In the genomic region with DNA sequence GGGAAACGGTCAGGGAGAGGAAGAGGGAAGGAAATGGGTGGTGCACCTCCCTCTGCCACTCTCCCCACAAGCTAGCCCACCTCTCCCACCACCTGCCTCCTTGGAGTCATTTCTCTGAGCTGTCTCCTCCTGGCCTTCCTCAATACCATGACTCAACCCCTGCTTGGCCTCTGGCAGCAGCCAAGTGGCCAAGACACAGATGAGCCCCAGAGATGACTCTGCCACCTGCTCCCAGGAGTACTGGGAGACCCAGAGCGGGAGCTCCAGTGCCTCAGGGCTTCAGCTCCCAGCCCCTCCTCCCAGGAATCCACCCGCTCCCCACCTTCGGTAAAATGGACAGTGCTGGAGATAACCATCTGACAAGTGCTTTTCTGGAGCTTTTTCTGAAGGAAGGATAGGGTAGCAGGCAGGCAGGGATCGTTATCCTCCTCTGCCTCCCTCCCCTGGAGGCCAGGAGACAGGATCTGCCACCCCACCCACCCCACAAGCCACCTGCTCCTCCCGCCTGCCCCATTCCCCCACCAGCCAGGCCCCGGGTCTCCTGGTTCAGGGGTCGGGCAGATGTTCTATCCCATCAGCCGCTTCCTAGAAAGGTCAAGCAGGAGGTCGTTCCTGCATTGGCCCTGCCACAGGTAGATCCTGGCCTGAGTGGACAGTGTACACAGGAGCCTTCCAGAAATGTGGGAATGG, we compare ENCODE assay signal across 10 cellular contexts. TPM values are rescaled to one million over a fixed set of nuclear protein-coding genes. Genes with fewer than 3 reads are reported as not detected.
DNase-seq lines count a peak whose midpoint lies in the region; TF ChIP-seq lines count a peak whose summit lies in the region.
"Had no signal": no experiment of that assay in that cellular context is flagged by ENCODE, and none has a peak within 500 bp of the region (broad histone marks: within the 10 kb centered on the region; RNA-seq: fewer than 3 reads in every experiment).

No MANE protein-coding gene starts in this region.

- H3K27me3 Mint-ChIP-seq in Calu3 (ENCODE audit: unreplicated experiment): no peaks in the 10 kb centered on the region

- in situ Hi-C loops in astrocyte of the cerebellum (cut with HindIII; ENCODE audit: low sequenced_read_pairs): no loop called here

- peaks cover 16 to 24% of the 10 kb centered on the region in 2 donors for H3K36me3 ChIP-seq in muscle layer of duodenum (ENCODE audit: control insufficient read depth in 1 of 2, insufficient read depth in 2 of 2, low read length in 2 of 2)

- peak overlapping the region; percentile 71 for H3K27ac Mint-ChIP-seq in Calu3 (ENCODE audit: unreplicated experiment)
- H3K27ac Mint-ChIP-seq: H9 had no signal

- no TSS peak for BruUV-seq in Calu3 (replicated peaks; lab: Mats Ljungman, UMichigan)

- TF ChIP-seq CTCF in Calu3 (IDR thresholded peaks at IDR 0.05; ENCODE audit: unreplicated experiment) (no peak), astrocyte of the cerebellum (IDR thresholded peaks at IDR 0.05; ENCODE audit: low read depth, low read length, missing control alignments) (no peak)

- peak; percentile 35 for DNase-seq in Calu3
- DNase-seq in astrocyte of the cerebellum (ENCODE audit: low read depth): no peak
- no peak for DNase-seq in pons (ENCODE audit: low spot score)
- DNase-seq in NCI-H2029 (lab: John Stamatoyannopoulos, UW): no peak
- DNase-seq in ecto neural progenitor cell (ENCODE audit: low spot score): no peak
- DNase-seq: activated CD4-positive, alpha-beta T cell treated with anti-CD3 and anti-CD28 coated beads, Interleukin-2, amount 50 U/mL, for 48 hours; GDM1; H9; NCI-H1436 treated with DMSO at 0.1 percent for 48 hours had no signal

- peaks cover 18 to 23% of the 10 kb centered on the region in 2 donors for H3K4me1 ChIP-seq in muscle layer of duodenum (ENCODE audit: control insufficient read depth in 1 of 2, insufficient read depth in 2 of 2, low read length in 2 of 2)

- H3K9me3 ChIP-seq in muscle layer of duodenum (ENCODE audit: control insufficient read depth in 1 of 2, low read length in 2 of 2): no peaks in the 10 kb centered on the region

- H3K27me3 ChIP-seq in muscle layer of duodenum (ENCODE audit: low read depth, low read length): no peaks in the 10 kb centered on the region

- CTCF ChIA-PET in Calu3 (lab: Charles Lee): interaction anchor here (0.6 to 9.3 kb wide), 6 partner anchors 17 to 99 kb away, joined by 3 to 99 read pairs (median 3); a partner anchor contains a TSS

- peak overlapping the region; percentile 72 for H3K27ac ChIP-seq in muscle layer of duodenum (ENCODE audit: low read length)

- peaks cover 68% of the 10 kb centered on the region for H3K4me1 Mint-ChIP-seq in Calu3 (ENCODE audit: low read depth, unreplicated experiment)

- peak overlapping the region; percentile 15 for H3K4me3 ChIP-seq in astrocyte of the cerebellum (ENCODE audit: low read depth, low read length)
- H3K4me3 ChIP-seq in muscle layer of duodenum (ENCODE audit: low read depth in 1 of 2, low read length in 2 of 2): peak overlapping the region in 1 of 2 donors; percentile 9

- H3K4me3 Mint-ChIP-seq in Calu3 (ENCODE audit: low read depth, unreplicated experiment): peak overlapping the region; percentile 90

- intact Hi-C loops in Calu3 (cut with micrococcal nuclease; ENCODE audit: unreplicated experiment): no loop called here

- no peaks in the 10 kb centered on the region for H3K9me3 Mint-ChIP-seq in Calu3 (ENCODE audit: low read depth, unreplicated experiment)
- H3K9me3 Mint-ChIP-seq: H9 had no signal

- peaks cover 89% of the 10 kb centered on the region for H3K36me3 Mint-ChIP-seq in Calu3 (ENCODE audit: insufficient read depth, unreplicated experiment)

RNA-seq across cellular contexts. Expression of a gene that starts 2.5 kb away (rescaled TPM):
- total RNA-seq in Calu3 (2022): 247 and 255 TPM in 2 replicates

RNA-seq across cellular contexts. Expression of a gene that starts 5.6 kb away (rescaled TPM):
- total RNA-seq in Calu3 (2022): 74.6 and 106 TPM in 2 replicates

RNA-seq across cellular contexts. Expression of a gene that starts 16.8 kb away (rescaled TPM):
- 104 and 117 TPM in 2 replicates for total RNA-seq in Calu3 (2022)

RNA-seq across cellular contexts. Expression of a gene that starts 17.8 kb away (rescaled TPM):
- not detected in 2 replicates for total RNA-seq in Calu3 (2022)
- total RNA-seq: H9 had no signal

RNA-seq across cellular contexts. Expression of a gene that starts 23.4 kb away (rescaled TPM):
- total RNA-seq in Calu3 (2022): 93.7 and 100 TPM in 2 replicates
